Comparison of ENCODE assay signal across 8 cellular contexts in genomic region chr3:157127831-157128767, GRCh38. TPM values are rescaled to one million over a fixed set of nuclear protein-coding genes. Genes with fewer than 3 reads are reported as not detected.
DNase-seq lines count a peak whose midpoint lies in the region; ATAC-seq, FAIRE-seq and TF ChIP-seq lines count a peak whose summit lies in the region.

No MANE protein-coding gene starts in this region.

- no peaks in the 10 kb centered on the region for H3K9me3 ChIP-seq in mucosa of stomach (ENCODE audit: control insufficient read depth, low read length)

- peaks cover 60% of the 10 kb centered on the region for H3K4me1 Mint-ChIP-seq in chondrocyte (ENCODE audit: low read depth)

- H3K4me3 ChIP-seq in mucosa of stomach (ENCODE audit: low read length), result no peak overlapping the region

- peaks cover 59% of the 10 kb centered on the region for H3K4me1 ChIP-seq in mucosa of stomach (ENCODE audit: control insufficient read depth, insufficient read depth, low read length)

- peak overlapping the region; percentile 11 for H3K9ac ChIP-seq in mucosa of stomach (ENCODE audit: low read length)

- H3K27ac Mint-ChIP-seq in chondrocyte (ENCODE audit: unreplicated experiment), result peak overlapping the region; percentile 97

- H3K4me3 Mint-ChIP-seq in chondrocyte (ENCODE audit: unreplicated experiment), result no peak overlapping the region

- TF ChIP-seq CTCF in chondrocyte (IDR thresholded peaks at IDR 0.05), result no peak

- H3K9me3 Mint-ChIP-seq in chondrocyte (ENCODE audit: low read depth), result no peaks in the 10 kb centered on the region

- no peaks in the 10 kb centered on the region for H3K27me3 Mint-ChIP-seq in chondrocyte (ENCODE audit: low read depth)

- no peaks in the 10 kb centered on the region for H3K36me3 Mint-ChIP-seq in chondrocyte (ENCODE audit: low read depth)

- H3K27me3 ChIP-seq in mucosa of stomach (ENCODE audit: control insufficient read depth, insufficient read depth, low read length), result no peaks in the 10 kb centered on the region

- ATAC-seq in GM18861 (IDR thresholded peaks at IDR 0.05; ENCODE audit: unreplicated experiment) (peak; percentile 39), HG02571 (IDR thresholded peaks at IDR 0.05; ENCODE audit: unreplicated experiment) (no peak)
- ATAC-seq in stimulated activated naive CD8-positive, alpha-beta T cell treated with anti-CD3 and anti-CD28 coated beads, Interleukin-15, Interleukin-2, amounts not matched to agents 100 U/mL and 50 U/mL, for 24 hours, result peak; percentile 96

- FAIRE-seq in HTR-8/SVneo (lab: Jason Lieb, UNC), result no peak

- DNase-seq in HTR-8/SVneo (ENCODE audit: insufficient read length, low spot score) (peak; percentile 59), chondrocyte (ENCODE audit: low spot score) (no peak), NCI-H1930 (lab: John Stamatoyannopoulos, UW) (no peak)
- DNase-seq in activated CD4-positive, CD25-positive, alpha-beta regulatory T cell treated with anti-CD3 and anti-CD28 coated beads, Interleukin-2, amount 50 U/mL, for 16 hours (ENCODE audit: low read depth, low spot score), result peak; percentile 33
- DNase-seq in stimulated activated naive CD8-positive, alpha-beta T cell treated with anti-CD3 and anti-CD28 coated beads, Interleukin-15, Interleukin-2, amounts not matched to agents 100 U/mL and 50 U/mL, for 24 hours, result peak; percentile 78

- H3K36me3 ChIP-seq in mucosa of stomach (ENCODE audit: control insufficient read depth, insufficient read depth, low read length), result no peaks in the 10 kb centered on the region

RNA-seq across cellular contexts. Expression of gene CCNL1, which starts 31.8 kb away (rescaled TPM):
- total RNA-seq in chondrocyte, result 63.9 to 73.1 TPM (median 70.0 TPM) in 3 replicates

Comparison
In these comparisons a context has a peak if more than half of its experiments do, and no peak if none do; other contexts are left out.
1. DNase-seq: peak in HTR-8/SVneo (single experiment), activated CD4-positive, CD25-positive, alpha-beta regulatory T cell treated with anti-CD3 and anti-CD28 coated beads, Interleukin-2, amount 50 U/mL, for 16 hours (single experiment) and stimulated activated naive CD8-positive, alpha-beta T cell treated with anti-CD3 and anti-CD28 coated beads, Interleukin-15, Interleukin-2, amounts not matched to agents 100 U/mL and 50 U/mL, for 24 hours (single experiment); none in chondrocyte (single experiment) and NCI-H1930 (0 of 2).